In genomic region chr4:76120199-76120598, GRCh38 we compare ENCODE assay signal across 23 cellular contexts. TPM values are rescaled to one million over a fixed set of nuclear protein-coding genes. Genes with fewer than 3 reads are reported as not detected.
DNase-seq lines count a peak whose midpoint lies in the region; TF ChIP-seq lines count a peak whose summit lies in the region.
"Had no signal": no experiment of that assay in that cellular context is flagged by ENCODE, and none has a peak within 500 bp of the region (broad histone marks: within the 10 kb centered on the region; RNA-seq: fewer than 3 reads in every experiment).

No MANE protein-coding gene starts in this region.

- CTCF ChIA-PET in RWPE1 (lab: Yijun Ruan, JAX) = interaction anchor here (0.6 kb wide), 1 partner anchor 862 kb away, joined by 4 read pairs; no protein-coding TSS in a partner anchor

- H3K27ac ChIP-seq in SJCRH30 (0 out of 2 replicates have a peak overlapping the region, but pooled peaks have one; percentile 3), RWPE1 (no peak overlapping the region)
- H3K27ac ChIP-seq: 22Rv1; BLaER1 treated with 17β-estradiol and CSF1 and Interleukin-3, amounts not matched to agents 10 nM and 100 nM had no signal

- H3K9me3 ChIP-seq in SJCRH30 (replicated peaks) = 0 out of 2 replicates have a peak, but pooled peaks cover 7% of the 10 kb centered on the region
- H3K9me3 ChIP-seq: BE2C, HAP-1 had no signal

- H3K36me3 ChIP-seq in SJCRH30 = peaks cover 93% of the 10 kb centered on the region

- H3K4me1 ChIP-seq in SJCRH30 = peaks cover 12% of the 10 kb centered on the region
- H3K4me1 ChIP-seq: BE2C; BLaER1 treated with 17β-estradiol and CSF1 and Interleukin-3, amounts not matched to agents 10 nM and 100 nM; HAP-1 had no signal

- TF ChIP-seq CTCF in RWPE1 (conservative IDR thresholded peaks at IDR 0.05; ENCODE audit: low read depth) = no peak

- POLR2A ChIA-PET in RWPE1 (lab: Yijun Ruan, JAX; ENCODE audit: low non-redundant PET) = no interaction called here

- DNase-seq in LHCN-M2 (ENCODE audit: low read depth) = peak; percentile 35
- DNase-seq in SJCRH30 = peak; percentile 68 to 85
- peak; percentile 38 for DNase-seq in myocyte (ENCODE audit: low read depth)
- no peak for DNase-seq in NCI-H345 treated with DMSO at 0.1 percent for 48 hours (lab: John Stamatoyannopoulos, UW; ENCODE audit: unreplicated experiment)
- DNase-seq in RWPE1 (ENCODE audit: low spot score) = no peak
- DNase-seq in NCI-H2081 treated with DMSO at 0.1 percent for 48 hours (lab: John Stamatoyannopoulos, UW) = no peak
- DNase-seq: ACHN; AML-193; BE2C; CD4-positive, alpha-beta T cell; CD8-positive, alpha-beta memory T cell; DMS 273 treated with DMSO at 0.1 percent for 48 hours; DMS53; DMS79 treated with DMSO at 0.1 percent for 48 hours; GF-D8; GOT3; HFFc6 had no signal

- H3K27me3 ChIP-seq in SJCRH30 = no peaks in the 10 kb centered on the region
- H3K27me3 ChIP-seq: BE2C; BLaER1 treated with 17β-estradiol and CSF1 and Interleukin-3, amounts not matched to agents 10 nM and 100 nM had no signal

- H3K4me3 ChIP-seq in SJCRH30 = no peak overlapping the region
- H3K4me3 ChIP-seq: BLaER1 treated with 17β-estradiol and CSF1 and Interleukin-3, amounts not matched to agents 10 nM and 100 nM; HAP-1 had no signal

RNA-seq across cellular contexts. Expression of gene NUP54, which starts 28.0 kb away (rescaled TPM):
- total RNA-seq in LHCN-M2 (2014; rRNA removed) = 42.4 and 48.2 TPM in 2 replicates
- 12.3 TPM for polyA plus RNA-seq in LHCN-M2 (2012)
- total RNA-seq in SJCRH30 (2014; rRNA removed; shearing (Covaris generic)) = 108 and 117 TPM in 2 replicates
- 19.4 and 20.8 TPM in 2 replicates for total RNA-seq in myocyte
- polyA plus RNA-seq in myocyte (2012) = 9.7 TPM

RNA-seq across cellular contexts. Expression of gene ART3, which starts 45.7 kb away (rescaled TPM):
- not detected in 2 replicates for total RNA-seq in LHCN-M2 (2014; rRNA removed)
- polyA plus RNA-seq in LHCN-M2 (2012) = 0.10 TPM
- 6.0 TPM in 2 replicates for total RNA-seq in SJCRH30 (2014; rRNA removed; shearing (Covaris generic))
- total RNA-seq in myocyte = not detected in 2 replicates
- polyA plus RNA-seq in myocyte (2012) = 0.23 TPM
- total RNA-seq: CD4-positive, alpha-beta T cell; CD8-positive, alpha-beta memory T cell; Daoy; G401; HFFc6 had no signal
- polyA plus RNA-seq: CD14-positive monocyte; CD8-positive, alpha-beta memory T cell had no signal

Comparison
In these comparisons a context has a peak if more than half of its experiments do, and no peak if none do; other contexts are left out.
1. DNase-seq: peak in LHCN-M2 (single experiment), SJCRH30 (2 of 2) and myocyte (single experiment); none in NCI-H345 treated with DMSO at 0.1 percent for 48 hours (single experiment), RWPE1 (single experiment) and NCI-H2081 treated with DMSO at 0.1 percent for 48 hours (single experiment).